8 cellular contexts compared by ENCODE assay signal in the genomic region with DNA sequence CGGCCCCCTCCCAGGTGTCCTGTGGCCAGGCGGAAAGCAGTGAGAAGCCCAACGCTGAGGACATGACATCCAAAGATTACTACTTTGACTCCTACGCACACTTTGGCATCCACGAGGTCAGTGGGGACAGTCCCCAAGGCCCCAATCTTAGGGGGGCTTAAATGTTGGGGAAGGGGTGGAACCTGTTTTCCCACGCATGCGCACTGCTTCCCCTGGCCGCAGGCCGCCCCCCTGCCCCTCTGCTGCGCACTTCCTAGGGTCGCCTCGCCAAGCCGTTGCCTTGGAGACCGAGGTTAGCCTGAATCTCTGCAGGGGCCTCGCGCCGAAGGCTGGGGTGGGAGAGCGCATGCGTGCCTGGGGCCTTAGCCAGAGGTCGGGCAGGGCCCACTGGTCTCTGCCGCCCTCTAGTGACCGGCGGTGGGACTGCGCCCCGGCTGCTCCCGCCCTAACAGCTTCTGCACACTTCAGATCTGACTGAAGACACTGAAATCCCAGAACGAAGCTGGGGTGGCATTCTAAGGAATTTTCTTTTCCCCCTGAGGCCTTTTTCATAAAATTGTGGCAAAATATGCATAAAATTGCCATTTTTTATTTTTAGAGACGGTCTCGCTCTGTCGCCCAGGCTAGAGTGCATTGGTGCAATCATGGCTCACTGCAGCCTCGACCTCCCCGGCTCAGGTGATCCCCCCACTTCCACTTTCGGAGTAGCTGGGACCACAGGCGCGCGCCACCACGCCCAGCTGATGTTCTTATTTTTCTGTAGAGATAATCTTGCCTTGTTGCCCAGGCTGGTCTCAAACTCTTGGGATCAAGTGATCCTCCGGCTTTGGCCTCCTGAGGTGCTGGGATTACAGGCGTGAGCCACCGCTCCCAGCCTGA. TPM values are rescaled to one million over a fixed set of nuclear protein-coding genes. Genes with fewer than 3 reads are reported as not detected.
DNase-seq lines count a peak whose midpoint lies in the region; ATAC-seq and TF ChIP-seq lines count a peak whose summit lies in the region.

No MANE protein-coding gene starts in this region.

- H2AFZ ChIP-seq in MM.1S (ENCODE audit: low read length), result no peak overlapping the region

- H3K4me2 ChIP-seq in MM.1S (ENCODE audit: low read depth, low read length), result peak overlapping the region; percentile 73; the same call in 1 of the 2 replicates

- peaks cover 59% of the 10 kb centered on the region for H3K79me2 ChIP-seq in MM.1S (ENCODE audit: low read length)

- ATAC-seq in omental fat pad (ENCODE audit: low FRiP score) (no peak), HG03571 (IDR thresholded peaks at IDR 0.05; ENCODE audit: unreplicated experiment) (no peak)

- H3K9ac ChIP-seq in MM.1S (ENCODE audit: low read length), result peak overlapping the region; percentile 18; the same call in 1 of the 2 replicates

- H3F3A ChIP-seq in MM.1S (ENCODE audit: insufficient read depth, low read length), result peaks cover 39% of the 10 kb centered on the region

- H3K27me3 ChIP-seq in MM.1S (replicated peaks; ENCODE audit: insufficient read depth, low read length), result no peaks in the 10 kb centered on the region

- no peaks in the 10 kb centered on the region for H3K9me3 ChIP-seq in MM.1S (replicated peaks; ENCODE audit: insufficient read depth, low read length)

- peak; percentile 92 for DNase-seq in Daoy (ENCODE audit: low read depth)
- peak; percentile 88 for DNase-seq in MM.1S
- peak; percentile 63 for DNase-seq in SHP77 treated with DMSO at 0.1 percent for 48 hours (lab: John Stamatoyannopoulos, UW)
- DNase-seq in activated naive CD4-positive, alpha-beta T cell (lab: John Stamatoyannopoulos, UW), result peak; percentile 89 to 98 (median 96)
- peak; percentile 69 for DNase-seq in foreskin melanocyte
- peak; percentile 78 for DNase-seq in omental fat pad (ENCODE audit: low spot score)
- peak; percentile 92 for DNase-seq in superior temporal gyrus (ENCODE audit: extremely low spot score)

- peaks cover 6% of the 10 kb centered on the region for H3K36me3 ChIP-seq in MM.1S (replicated peaks; ENCODE audit: insufficient read depth, low read length)

- no peak overlapping the region; the same call in 1 of the 2 replicates for H3K4me3 ChIP-seq in MM.1S (ENCODE audit: low read length)

- peaks cover 16% of the 10 kb centered on the region for H3K4me1 ChIP-seq in MM.1S (ENCODE audit: low read length)

- H4K20me1 ChIP-seq in MM.1S (ENCODE audit: insufficient read depth, low read length), result peaks cover 9% of the 10 kb centered on the region; the same call in 1 of the 2 replicates

- no peaks in the 10 kb centered on the region for H3K9me2 ChIP-seq in MM.1S (replicated peaks; ENCODE audit: insufficient read depth, low read length)

- TF ChIP-seq CTCF in MM.1S (IDR thresholded peaks at IDR 0.05; ENCODE audit: low read length) (peak; percentile 97), omental fat pad (IDR thresholded peaks at IDR 0.05) (peak in 2 of 3 donors; percentile 87 to 94)

- H3K27ac ChIP-seq in MM.1S (ENCODE audit: low read length), result no peak overlapping the region

RNA-seq across cellular contexts. Expression of gene PRMT1, which starts 3.6 kb away (rescaled TPM):
- total RNA-seq in Daoy (2014; rRNA removed; shearing (Covaris generic)), result 338 and 386 TPM in 2 replicates
- total RNA-seq in omental fat pad, result 100 to 1,000 TPM; 150 to 250 (median 170) TPM

RNA-seq across cellular contexts. Expression of gene ADM5, which starts 8.7 kb away (rescaled TPM):
- 0.27 and 0.40 TPM in 2 replicates for total RNA-seq in Daoy (2014; rRNA removed; shearing (Covaris generic))
- total RNA-seq in omental fat pad, result 1 to 10 TPM; 1.2 to 3.4 (median 2.3) TPM

RNA-seq across cellular contexts. Expression of gene CPT1C, which starts 10.2 kb away (rescaled TPM):
- total RNA-seq in Daoy (2014; rRNA removed; shearing (Covaris generic)), result 5.0 and 8.3 TPM in 2 replicates
- total RNA-seq in omental fat pad, result 1 to 10 TPM; 1.8 to 5.9 (median 4.8) TPM

RNA-seq across cellular contexts. Expression of gene BCL2L12, which starts 15.0 kb away (rescaled TPM):
- 15.5 and 18.1 TPM in 2 replicates for total RNA-seq in Daoy (2014; rRNA removed; shearing (Covaris generic))
- total RNA-seq in omental fat pad, result 1 to 10 TPM; 3.6 to 9.2 (median 5.9) TPM

RNA-seq across cellular contexts. Expression of gene IRF3, which starts 15.1 kb away (rescaled TPM):
- total RNA-seq in Daoy (2014; rRNA removed; shearing (Covaris generic)), result 88.0 and 110 TPM in 2 replicates
- 10 to 100 TPM; 32.4 to 62.7 (median 36.4) TPM for total RNA-seq in omental fat pad
